In genomic region chr2:215967590-215968373, GRCh38 we compare ENCODE assay signal across 15 cellular contexts. TPM values are rescaled to one million over a fixed set of nuclear protein-coding genes. Genes with fewer than 3 reads are reported as not detected.
DNase-seq lines count a peak whose midpoint lies in the region; ATAC-seq, FAIRE-seq and TF ChIP-seq lines count a peak whose summit lies in the region.
"Had no signal": no experiment of that assay in that cellular context is flagged by ENCODE, and none has a peak within 500 bp of the region (broad histone marks: within the 10 kb centered on the region; RNA-seq: fewer than 3 reads in every experiment).

No MANE protein-coding gene starts in this region.

- H3K27me3 ChIP-seq in H1 (replicated peaks in 1 of 4; ENCODE audit: control insufficient read depth in 3 of 4, extremely low read depth in 1 of 4, insufficient read depth in 3 of 4, low read length in 3 of 4) = no peaks in the 10 kb centered on the region
- H3K27me3 ChIP-seq: ovary, upper lobe of right lung had no signal

- no peak overlapping the region for H2BK120ac ChIP-seq in H1 (replicated peaks; ENCODE audit: low read depth, low read length)

- no peak for TF ChIP-seq EP300 in H1 (IDR thresholded peaks at IDR 0.05; ENCODE audit: borderline replicate concordance in 1 of 2, low read depth in 2 of 2, low read length in 2 of 2)

- no peak for TF ChIP-seq POLR2A in H1 (IDR thresholded peaks at IDR 0.05; ENCODE audit: control extremely low read depth in 1 of 2, low read depth in 2 of 2, low read length in 2 of 2)

- no peak overlapping the region for H2AFZ ChIP-seq in H1 (ENCODE audit: low read length)

- in situ Hi-C loops in G401 (cut with HindIII; ENCODE audit: low sequenced_read_pairs) = no loop called here

- no peak overlapping the region for H3K23ac ChIP-seq in H1 (ENCODE audit: insufficient read length)

- POLR2A ChIA-PET in H1 (lab: Charles Lee; ENCODE audit: partially characterized antibody) = interaction anchor here (1.4 kb wide), 1 partner anchor 15 kb away, joined by 3 read pairs; no protein-coding TSS in a partner anchor

- no peak overlapping the region for H3K14ac ChIP-seq in H1 (ENCODE audit: insufficient read length)

- peak; percentile 47 to 56 for ATAC-seq in activated CD4-positive, CD25-positive, alpha-beta regulatory T cell treated with anti-CD3 and anti-CD28 coated beads, Interleukin-2, amount 50 U/mL, for 24 hours
- peak; percentile 48 for ATAC-seq in GM19023 (IDR thresholded peaks at IDR 0.05; ENCODE audit: unreplicated experiment)
- ATAC-seq: upper lobe of right lung had no signal

- no peak for FAIRE-seq in H1 (lab: Jason Lieb, UNC)
- FAIRE-seq: A204.1 had no signal

- no peak overlapping the region for H3K9ac ChIP-seq in H1 (replicated peaks in 1 of 4; ENCODE audit: extremely low read depth in 1 of 4, low read depth in 3 of 4, low read length in 3 of 4)

- no peak overlapping the region for H4K8ac ChIP-seq in H1 (ENCODE audit: extremely low read depth, insufficient read depth, low read length)

- H3K4me3 ChIP-seq in H1 (ENCODE audit: extremely low read depth in 1 of 4, insufficient read depth in 2 of 4, low read depth in 3 of 4, low read length in 4 of 4) = no peak overlapping the region
- H3K4me3 ChIP-seq: ovary, upper lobe of right lung had no signal

- peaks cover 5% of the 10 kb centered on the region for H3K79me1 ChIP-seq in H1 (ENCODE audit: low read depth, low read length)

- H3K36me3 ChIP-seq in H1 (ENCODE audit: control insufficient read depth in 2 of 4, insufficient read depth in 4 of 4, low read length in 3 of 4) = no peaks in the 10 kb centered on the region; a peak in 1 of 8 replicates
- H3K36me3 ChIP-seq: ovary, upper lobe of right lung had no signal

- H2BK15ac ChIP-seq in H1 (ENCODE audit: low read length) = no peak overlapping the region

- H3K4me2 ChIP-seq in H1 (ENCODE audit: insufficient read depth in 1 of 2, low read depth in 2 of 2, low read length in 2 of 2) = no peak overlapping the region

- peaks cover 0 to 4% of the 10 kb centered on the region in 2 experiments; a peak in 1 of 4 replicates for H3K9me3 ChIP-seq in H1 (ENCODE audit: insufficient read depth in 2 of 2, low read depth in 1 of 2, low read length in 1 of 2)
- H3K9me3 ChIP-seq: ovary, upper lobe of right lung had no signal

- no peaks in the 10 kb centered on the region for H3K23me2 ChIP-seq in H1 (ENCODE audit: low read depth, low read length)

- TF ChIP-seq CTCF in H1 (IDR thresholded peaks at IDR 0.05; ENCODE audit: control extremely low read depth in 1 of 3, insufficient read depth in 1 of 3, low read depth in 1 of 3, low read length in 3 of 3) = no peak

- no peak overlapping the region for H3K4ac ChIP-seq in H1 (replicated peaks; ENCODE audit: insufficient read length, low read depth, low read length)

- H3K4me1 ChIP-seq in H1 (replicated peaks in 1 of 4; ENCODE audit: control insufficient read depth in 3 of 4, insufficient read depth in 4 of 4, low read length in 3 of 4) = no peaks in the 10 kb centered on the region; a peak in 1 of 7 replicates
- H3K4me1 ChIP-seq: upper lobe of right lung had no signal

- peaks cover 0 to 2% of the 10 kb centered on the region in 2 experiments for H4K20me1 ChIP-seq in H1 (replicated peaks in 1 of 2; ENCODE audit: control insufficient read depth in 1 of 2, insufficient read depth in 2 of 2, low read length in 2 of 2)

- no peak overlapping the region for H2BK12ac ChIP-seq in H1 (ENCODE audit: low read depth, low read length)

- 89% methylated on average over 3 of the region's 3 CpGs; no CpG with 5 or more reads in 1 of the 2 experiments for WGBS in H1 (ENCODE audit: extremely low coverage in 1 of 2, insufficient coverage in 1 of 2, insufficient read length in 1 of 2, insufficient replicate concordance in 2 of 2, low coverage in 1 of 2, low lambda C conversion rate in 2 of 2, missing lambda C conversion rate in 1 of 2), 2 experiments

- no peak overlapping the region for H3K18ac ChIP-seq in H1 (ENCODE audit: extremely low read depth, low read length)

- CTCF ChIA-PET in H1 (lab: Charles Lee; ENCODE audit: partially characterized antibody) = interaction anchor here (0.7 to 4.5 kb wide), 3 partner anchors 18 to 56 kb away, joined by 3 to 23 read pairs (median 6); partner anchors contain the start of gene MREG

- no peak overlapping the region for H4K91ac ChIP-seq in H1 (replicated peaks; ENCODE audit: insufficient read length, low read length)

- H3K79me2 ChIP-seq in H1 (ENCODE audit: control insufficient read depth in 1 of 2, insufficient read depth in 2 of 2, low read length in 2 of 2) = peaks cover 0 to 46% of the 10 kb centered on the region in 2 experiments; a peak in 2 of 4 replicates

- H2BK20ac ChIP-seq in H1 (ENCODE audit: low read length) = no peak overlapping the region

- H4K5ac ChIP-seq in H1 (ENCODE audit: insufficient read length, low read depth, low read length) = no peak overlapping the region

- no peak overlapping the region for H2BK5ac ChIP-seq in H1 (ENCODE audit: low read depth, low read length)

- TF ChIP-seq RAD21 in H1 (IDR thresholded peaks at IDR 0.05 in 1 of 2, conservative IDR thresholded peaks at IDR 0.05 in 1 of 2; ENCODE audit: low read depth in 2 of 2, low read length in 2 of 2) = no peak

- H3K27ac ChIP-seq in H1 (ENCODE audit: low read depth, low read length) = no peak overlapping the region
- H3K27ac ChIP-seq: epithelial cell of prostate, ovary, upper lobe of right lung had no signal

- no peak for DNase-seq in activated CD4-positive, CD25-positive, alpha-beta regulatory T cell treated with anti-CD3 and anti-CD28 coated beads, Interleukin-2, amount 50 U/mL, for 72 hours
- DNase-seq in RPMI7951 (ENCODE audit: low read depth) = peak; percentile 21
- DNase-seq in H1 (ENCODE audit: low read depth in 1 of 2, low spot score in 2 of 2) = no peak
- DNase-seq in G401 (ENCODE audit: low spot score) = no peak
- DNase-seq in superior temporal gyrus (ENCODE audit: extremely low spot score) = no peak
- no peak for DNase-seq in activated naive CD4-positive, alpha-beta T cell (lab: John Stamatoyannopoulos, UW)
- DNase-seq: activated gamma-delta T cell treated with Interleukin-2 at 50 U/mL for 16 hours, NCI-H187, NCI-H510A treated with DMSO at 0.1 percent for 48 hours, ovary, upper lobe of right lung had no signal

- no peak overlapping the region for H2AK5ac ChIP-seq in H1 (ENCODE audit: low read depth, low read length)

- H3K56ac ChIP-seq in H1 (replicated peaks; ENCODE audit: insufficient read length, low read depth, low read length) = no peak overlapping the region

TF ChIP-seq in H1, 55 proteins besides CTCF, POLR2A, EP300 and RAD21:
- TF ChIP-seq KDM1A (IDR thresholded peaks at IDR 0.05; ENCODE audit: borderline replicate concordance, low read length) (peak; percentile 90; the same call in 1 of the 2 replicates), SRF (IDR thresholded peaks at IDR 0.05; ENCODE audit: low read depth, low read length) (no peak), HDAC2 (IDR thresholded peaks at IDR 0.05; ENCODE audit: borderline replicate concordance in 1 of 2, low read depth in 2 of 2, low read length in 2 of 2) (peak in 1 of 2 experiments; percentile 80; a peak in 1 of 4 replicates)

RNA-seq across cellular contexts. Expression of gene MREG, which starts 45.6 kb away (rescaled TPM):
- 4.6 and 5.7 TPM in 2 replicates for total RNA-seq in RPMI7951 (2014; rRNA removed; shearing (Covaris generic))
- total RNA-seq in H1 (2021; fragmentation: NEBNext Ultra II Directional; extraction: Animal tissue kit (Norgen Biotek cat#: 25700)) = 28.4 and 31.9 TPM in 2 replicates
- polyA plus RNA-seq in H1 (2011; rRNA removed) = 5.7 and 7.5 TPM in 2 replicates
- polyA plus RNA-seq in H1 (2011; cell fraction: cytosol; rRNA removed) = 9.8 TPM
- polyA plus RNA-seq in H1 (2011; cell fraction: nucleus; rRNA removed) = 10.7 TPM
- 15.4 to 24.4 TPM (median 17.9 TPM) in 4 replicates for polyA plus RNA-seq in H1 (2012, experiment 1 of 2)
- polyA plus RNA-seq in H1 (2012, experiment 2 of 2) = 13.0 TPM
- polyA plus RNA-seq in H1 (2013, experiment 1 of 2) = 14.0 TPM
- polyA plus RNA-seq in H1 (2013, experiment 2 of 2) = 13.2 TPM
- polyA minus RNA-seq in H1 (2011; rRNA and poly(A)+ RNA removed) = 14.5 and 20.8 TPM in 2 replicates
- 11.8 TPM for polyA minus RNA-seq in H1 (2011; cell fraction: cytosol; rRNA and poly(A)+ RNA removed)
- polyA minus RNA-seq in H1 (2011; cell fraction: nucleus; rRNA and poly(A)+ RNA removed) = 18.4 TPM
- 4.0 and 4.2 TPM in 2 replicates for total RNA-seq in G401 (2014; rRNA removed; shearing (Covaris generic))
